22 cellular contexts compared by ENCODE assay signal in genomic region chr3:72904156-72904555, GRCh38. TPM values are rescaled to one million over a fixed set of nuclear protein-coding genes. Genes with fewer than 3 reads are reported as not detected.
DNase-seq lines count a peak whose midpoint lies in the region; ATAC-seq and TF ChIP-seq lines count a peak whose summit lies in the region.
"Had no signal": no experiment of that assay in that cellular context is flagged by ENCODE, and none has a peak within 500 bp of the region (broad histone marks: within the 10 kb centered on the region; RNA-seq: fewer than 3 reads in every experiment).

No MANE protein-coding gene starts in this region.

- no peak for TF ChIP-seq CTCF in nephron progenitor cell (IDR thresholded peaks at IDR 0.05)

- no peak overlapping the region for H3K4me3 ChIP-seq in SJSA1
- H3K4me3 ChIP-seq: BLaER1, MG63 had no signal

- H3K27ac ChIP-seq in SJSA1, result peak overlapping the region; percentile 84; the same call in 1 of the 2 replicates
- H3K27ac ChIP-seq: BLaER1 had no signal

- peaks cover 3% of the 10 kb centered on the region for H3K9me3 Mint-ChIP-seq in nephron progenitor cell
- H3K9me3 Mint-ChIP-seq: HFFc6 had no signal

- no peaks in the 10 kb centered on the region for H3K27me3 ChIP-seq in SJSA1 (replicated peaks)
- H3K27me3 ChIP-seq: BLaER1, MG63 had no signal

- DNase-seq in NCI-H1417 (lab: John Stamatoyannopoulos, UW) (peak in 2 of 3 experiments; percentile 41 to 55), NCI-H1417 treated with DMSO at 0.1 percent for 48 hours (lab: John Stamatoyannopoulos, UW) (no peak), NCI-H187 treated with DMSO at 0.1 percent for 48 hours (lab: John Stamatoyannopoulos, UW) (peak; percentile 58), SJSA1 (ENCODE audit: low read depth in 1 of 2, low spot score in 2 of 2) (no peak), nephron progenitor cell (peak; percentile 12), NCI-H1092 (lab: John Stamatoyannopoulos, UW) (no peak), NOMO-1 treated with dmso at 0.1 percent for 144 hours (lab: John Stamatoyannopoulos, UW; ENCODE audit: unreplicated experiment) (no peak)
- DNase-seq: 8988T; CD8-positive, alpha-beta T cell; DMS79 treated with DMSO at 0.1 percent for 48 hours; GOT3; HFFc6; Karpas-422; MG63; NCI-H1092 treated with DMSO at 0.1 percent for 48 hours; NCI-H1694 treated with DMSO at 0.1 percent for 48 hours; NCI-H226; NCI-H526 treated with DMSO at 0.1 percent for 48 hours; SHP77 treated with DMSO at 0.1 percent for 48 hours; T-helper 2 cell had no signal

- peaks cover 26% of the 10 kb centered on the region for H3K4me1 ChIP-seq in SJSA1 (replicated peaks)
- H3K4me1 ChIP-seq: BLaER1 had no signal

- peaks cover 5% of the 10 kb centered on the region for H3K36me3 Mint-ChIP-seq in nephron progenitor cell (ENCODE audit: low read depth)
- H3K36me3 Mint-ChIP-seq: CD8-positive, alpha-beta T cell had no signal

- ATAC-seq in HG03175 (IDR thresholded peaks at IDR 0.05; ENCODE audit: unreplicated experiment), result no peak
- ATAC-seq: CD8-positive, alpha-beta T cell had no signal

- peaks cover 66% of the 10 kb centered on the region for H3K4me1 Mint-ChIP-seq in nephron progenitor cell

- H3K27ac Mint-ChIP-seq in nephron progenitor cell, result peak overlapping the region; percentile 87
- H3K27ac Mint-ChIP-seq: CD8-positive, alpha-beta T cell; HFFc6 had no signal

- H3K9me3 ChIP-seq in SJSA1 (replicated peaks), result no peaks in the 10 kb centered on the region
- H3K9me3 ChIP-seq: BLaER1, MG63 had no signal

- no peaks in the 10 kb centered on the region; the same call in 1 of the 2 replicates for H3K36me3 ChIP-seq in SJSA1
- H3K36me3 ChIP-seq: BLaER1, MG63 had no signal

- peaks cover 4% of the 10 kb centered on the region for H3K27me3 Mint-ChIP-seq in nephron progenitor cell (ENCODE audit: low read depth, poor library complexity)

- no peak overlapping the region for H3K4me3 Mint-ChIP-seq in nephron progenitor cell
- H3K4me3 Mint-ChIP-seq: CD8-positive, alpha-beta T cell; HFFc6 had no signal

RNA-seq across cellular contexts. Expression of gene GXYLT2, which starts 16.3 kb away (rescaled TPM):
- 13.3 and 18.2 TPM in 2 replicates for total RNA-seq in SJSA1 (2014; rRNA removed; shearing (Covaris generic))
- total RNA-seq: CD8-positive, alpha-beta T cell had no signal

RNA-seq across cellular contexts. Expression of gene SHQ1, which starts 55.9 kb away (rescaled TPM):
- total RNA-seq in SJSA1 (2014; rRNA removed; shearing (Covaris generic)), result 23.4 and 54.8 TPM in 2 replicates

Comparison
In these comparisons a context has a peak if more than half of its experiments do, and no peak if none do; other contexts are left out.
1. DNase-seq: peak in NCI-H1417 (2 of 3), NCI-H187 treated with DMSO at 0.1 percent for 48 hours (single experiment) and nephron progenitor cell (single experiment); none in NCI-H1417 treated with DMSO at 0.1 percent for 48 hours (single experiment), SJSA1 (0 of 2), NCI-H1092 (single experiment) and NOMO-1 treated with dmso at 0.1 percent for 144 hours (single experiment).